9 cellular contexts compared by ENCODE assay signal in the genomic region with DNA sequence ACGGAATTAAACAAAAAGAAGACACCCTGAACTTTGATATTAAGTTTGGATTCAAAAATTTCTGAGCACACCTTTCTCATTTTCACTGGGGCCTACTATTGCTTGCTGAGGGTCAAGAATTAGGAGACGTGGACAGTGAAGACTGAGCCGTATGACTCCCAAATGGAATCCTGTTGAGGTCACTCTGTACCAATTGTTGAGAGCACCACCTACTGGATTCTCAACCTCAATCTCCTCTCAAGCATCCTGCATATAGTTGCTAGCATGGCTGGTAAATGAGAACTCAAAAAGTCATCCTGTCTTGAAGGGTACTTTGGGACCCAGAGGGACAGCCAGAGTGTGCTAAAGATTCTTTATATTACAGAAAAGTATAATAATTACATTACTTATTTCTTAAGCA. TPM values are rescaled to one million over a fixed set of nuclear protein-coding genes. Genes with fewer than 3 reads are reported as not detected.
DNase-seq lines count a peak whose midpoint lies in the region; ATAC-seq and TF ChIP-seq lines count a peak whose summit lies in the region.
"Had no signal": no experiment of that assay in that cellular context is flagged by ENCODE, and none has a peak within 500 bp of the region (broad histone marks: within the 10 kb centered on the region; RNA-seq: fewer than 3 reads in every experiment).

No MANE protein-coding gene starts in this region.

- CTCF ChIA-PET in WTC11 (lab: Charles Lee), result interaction anchor here (0.6 to 1.8 kb wide), 3 partner anchors 16 to 166 kb away, joined by 3 to 14 read pairs (median 5); no protein-coding TSS in a partner anchor

- H3K4me1 ChIP-seq in iPS DF 6.9 (ENCODE audit: control insufficient read depth, insufficient read depth, low read length), result no peaks in the 10 kb centered on the region

- TF ChIP-seq CTCF in WTC11 (IDR thresholded peaks at IDR 0.05), result no peak

- no CpG with 5 or more reads among the region's 3 CpGs for WGBS in iPS DF 6.9 (ENCODE audit: insufficient coverage, insufficient read length)

- no peaks in the 10 kb centered on the region for H3K27me3 ChIP-seq in H7 (ENCODE audit: control insufficient read depth, insufficient read depth, low read length)
- no peaks in the 10 kb centered on the region for H3K27me3 ChIP-seq in iPS DF 6.9 (ENCODE audit: control insufficient read depth, insufficient read depth, low read length)

- ATAC-seq in WTC11, result peak; percentile 99

- H3K27ac Mint-ChIP-seq in WTC11, result no peak overlapping the region

- H3K9me3 Mint-ChIP-seq in WTC11, result peaks cover 19% of the 10 kb centered on the region

- H3K27ac ChIP-seq in iPS DF 6.9 (ENCODE audit: low read length), result no peak overlapping the region

- no peak overlapping the region for H3K4me3 Mint-ChIP-seq in WTC11

- in situ Hi-C loops in ACHN (cut with HindIII; ENCODE audit: low pct_ligation_motif_present, low pct_unique_long_range_greater_than_20kb, low sequenced_read_pairs), result no loop called here

- no peak overlapping the region for H3K4me3 ChIP-seq in H7 (ENCODE audit: insufficient read depth, low read depth, low read length)
- H3K4me3 ChIP-seq in iPS DF 6.9 (ENCODE audit: low read length), result no peak overlapping the region

- H3K36me3 Mint-ChIP-seq in WTC11, result no peaks in the 10 kb centered on the region; the same call in 1 of the 2 replicates

- H3K4me1 Mint-ChIP-seq in WTC11, result no peaks in the 10 kb centered on the region

- POLR2A ChIA-PET in WTC11 (lab: Charles Lee), result no interaction called here

- H3K9me3 ChIP-seq in iPS DF 6.9 (ENCODE audit: control insufficient read depth, insufficient read depth, low read length), result no peaks in the 10 kb centered on the region

- DNase-seq in ACHN (peak; percentile 51), H7 (peak; percentile 68), WTC11 (ENCODE audit: low spot score) (no peak), iPS DF 6.9 (ENCODE audit: low read depth, low spot score) (peak; percentile 31), NCI-H2081 treated with DMSO at 0.1 percent for 48 hours (lab: John Stamatoyannopoulos, UW) (no peak), NCI-H146 treated with DMSO at 0.1 percent for 48 hours (lab: John Stamatoyannopoulos, UW; ENCODE audit: unreplicated experiment) (no peak)
- DNase-seq in activated CD4-positive, alpha-beta T cell treated with anti-CD3 and anti-CD28 coated beads, Interleukin-2, amount 50 U/mL, for 48 hours, result no peak
- no peak for DNase-seq in stimulated activated CD8-positive, alpha-beta memory T cell treated with anti-CD3 and anti-CD28 coated beads, Interleukin-4, amount 100 ng/mL, for 48 hours
- DNase-seq: NCI-H526 treated with DMSO at 0.1 percent for 48 hours had no signal

- H3K36me3 ChIP-seq in H7 (replicated peaks; ENCODE audit: control insufficient read depth, insufficient read depth, low read length), result no peaks in the 10 kb centered on the region
- H3K36me3 ChIP-seq in iPS DF 6.9 (ENCODE audit: control insufficient read depth, insufficient read depth, low read length), result no peaks in the 10 kb centered on the region

- no peaks in the 10 kb centered on the region; the same call in none of the 2 replicates for H3K27me3 Mint-ChIP-seq in WTC11 (ENCODE audit: low read depth)

TF ChIP-seq in WTC11, 78 proteins besides CTCF, POLR2A, EP300 and RAD21 (continues in another document):
- TF ChIP-seq, protein P1, sequence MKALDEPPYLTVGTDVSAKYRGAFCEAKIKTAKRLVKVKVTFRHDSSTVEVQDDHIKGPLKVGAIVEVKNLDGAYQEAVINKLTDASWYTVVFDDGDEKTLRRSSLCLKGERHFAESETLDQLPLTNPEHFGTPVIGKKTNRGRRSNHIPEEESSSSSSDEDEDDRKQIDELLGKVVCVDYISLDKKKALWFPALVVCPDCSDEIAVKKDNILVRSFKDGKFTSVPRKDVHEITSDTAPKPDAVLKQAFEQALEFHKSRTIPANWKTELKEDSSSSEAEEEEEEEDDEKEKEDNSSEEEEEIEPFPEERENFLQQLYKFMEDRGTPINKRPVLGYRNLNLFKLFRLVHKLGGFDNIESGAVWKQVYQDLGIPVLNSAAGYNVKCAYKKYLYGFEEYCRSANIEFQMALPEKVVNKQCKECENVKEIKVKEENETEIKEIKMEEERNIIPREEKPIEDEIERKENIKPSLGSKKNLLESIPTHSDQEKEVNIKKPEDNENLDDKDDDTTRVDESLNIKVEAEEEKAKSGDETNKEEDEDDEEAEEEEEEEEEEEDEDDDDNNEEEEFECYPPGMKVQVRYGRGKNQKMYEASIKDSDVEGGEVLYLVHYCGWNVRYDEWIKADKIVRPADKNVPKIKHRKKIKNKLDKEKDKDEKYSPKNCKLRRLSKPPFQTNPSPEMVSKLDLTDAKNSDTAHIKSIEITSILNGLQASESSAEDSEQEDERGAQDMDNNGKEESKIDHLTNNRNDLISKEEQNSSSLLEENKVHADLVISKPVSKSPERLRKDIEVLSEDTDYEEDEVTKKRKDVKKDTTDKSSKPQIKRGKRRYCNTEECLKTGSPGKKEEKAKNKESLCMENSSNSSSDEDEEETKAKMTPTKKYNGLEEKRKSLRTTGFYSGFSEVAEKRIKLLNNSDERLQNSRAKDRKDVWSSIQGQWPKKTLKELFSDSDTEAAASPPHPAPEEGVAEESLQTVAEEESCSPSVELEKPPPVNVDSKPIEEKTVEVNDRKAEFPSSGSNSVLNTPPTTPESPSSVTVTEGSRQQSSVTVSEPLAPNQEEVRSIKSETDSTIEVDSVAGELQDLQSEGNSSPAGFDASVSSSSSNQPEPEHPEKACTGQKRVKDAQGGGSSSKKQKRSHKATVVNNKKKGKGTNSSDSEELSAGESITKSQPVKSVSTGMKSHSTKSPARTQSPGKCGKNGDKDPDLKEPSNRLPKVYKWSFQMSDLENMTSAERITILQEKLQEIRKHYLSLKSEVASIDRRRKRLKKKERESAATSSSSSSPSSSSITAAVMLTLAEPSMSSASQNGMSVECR (CRISPR knock-in tag; IDR thresholded peaks at IDR 0.05; ENCODE audit: borderline replicate concordance), result no peak
- TF ChIP-seq, protein P2, sequence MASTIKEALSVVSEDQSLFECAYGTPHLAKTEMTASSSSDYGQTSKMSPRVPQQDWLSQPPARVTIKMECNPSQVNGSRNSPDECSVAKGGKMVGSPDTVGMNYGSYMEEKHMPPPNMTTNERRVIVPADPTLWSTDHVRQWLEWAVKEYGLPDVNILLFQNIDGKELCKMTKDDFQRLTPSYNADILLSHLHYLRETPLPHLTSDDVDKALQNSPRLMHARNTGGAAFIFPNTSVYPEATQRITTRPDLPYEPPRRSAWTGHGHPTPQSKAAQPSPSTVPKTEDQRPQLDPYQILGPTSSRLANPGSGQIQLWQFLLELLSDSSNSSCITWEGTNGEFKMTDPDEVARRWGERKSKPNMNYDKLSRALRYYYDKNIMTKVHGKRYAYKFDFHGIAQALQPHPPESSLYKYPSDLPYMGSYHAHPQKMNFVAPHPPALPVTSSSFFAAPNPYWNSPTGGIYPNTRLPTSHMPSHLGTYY (CRISPR knock-in tag; IDR thresholded peaks at IDR 0.05), result no peak
- no peak for TF ChIP-seq CBFB (CRISPR knock-in tag; IDR thresholded peaks at IDR 0.05; ENCODE audit: low read depth)
- TF ChIP-seq, protein P3, sequence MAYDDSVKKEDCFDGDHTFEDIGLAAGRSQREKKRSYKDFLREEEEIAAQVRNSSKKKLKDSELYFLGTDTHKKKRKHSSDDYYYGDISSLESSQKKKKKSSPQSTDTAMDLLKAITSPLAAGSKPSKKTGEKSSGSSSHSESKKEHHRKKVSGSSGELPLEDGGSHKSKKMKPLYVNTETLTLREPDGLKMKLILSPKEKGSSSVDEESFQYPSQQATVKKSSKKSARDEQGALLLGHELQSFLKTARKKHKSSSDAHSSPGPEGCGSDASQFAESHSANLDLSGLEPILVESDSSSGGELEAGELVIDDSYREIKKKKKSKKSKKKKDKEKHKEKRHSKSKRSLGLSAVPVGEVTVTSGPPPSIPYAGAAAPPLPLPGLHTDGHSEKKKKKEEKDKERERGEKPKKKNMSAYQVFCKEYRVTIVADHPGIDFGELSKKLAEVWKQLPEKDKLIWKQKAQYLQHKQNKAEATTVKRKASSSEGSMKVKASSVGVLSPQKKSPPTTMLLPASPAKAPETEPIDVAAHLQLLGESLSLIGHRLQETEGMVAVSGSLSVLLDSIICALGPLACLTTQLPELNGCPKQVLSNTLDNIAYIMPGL (CRISPR knock-in tag; IDR thresholded peaks at IDR 0.05), result no peak
- no peak for TF ChIP-seq SMAD4 (CRISPR knock-in tag; IDR thresholded peaks at IDR 0.05)
- TF ChIP-seq, protein P4, sequence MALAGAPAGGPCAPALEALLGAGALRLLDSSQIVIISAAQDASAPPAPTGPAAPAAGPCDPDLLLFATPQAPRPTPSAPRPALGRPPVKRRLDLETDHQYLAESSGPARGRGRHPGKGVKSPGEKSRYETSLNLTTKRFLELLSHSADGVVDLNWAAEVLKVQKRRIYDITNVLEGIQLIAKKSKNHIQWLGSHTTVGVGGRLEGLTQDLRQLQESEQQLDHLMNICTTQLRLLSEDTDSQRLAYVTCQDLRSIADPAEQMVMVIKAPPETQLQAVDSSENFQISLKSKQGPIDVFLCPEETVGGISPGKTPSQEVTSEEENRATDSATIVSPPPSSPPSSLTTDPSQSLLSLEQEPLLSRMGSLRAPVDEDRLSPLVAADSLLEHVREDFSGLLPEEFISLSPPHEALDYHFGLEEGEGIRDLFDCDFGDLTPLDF (CRISPR knock-in tag; IDR thresholded peaks at IDR 0.05), result no peak
- TF ChIP-seq ZNF423 (CRISPR knock-in tag; IDR thresholded peaks at IDR 0.05), result no peak
- no peak for TF ChIP-seq ZNF671 (CRISPR knock-in tag; IDR thresholded peaks at IDR 0.05)
- TF ChIP-seq TCF7 (CRISPR knock-in tag; IDR thresholded peaks at IDR 0.05; ENCODE audit: low read depth), result no peak
- no peak for TF ChIP-seq NR1H2 (CRISPR knock-in tag; IDR thresholded peaks at IDR 0.05)
- no peak for TF ChIP-seq MYBL2 (CRISPR knock-in tag; IDR thresholded peaks at IDR 0.05)

RNA-seq across cellular contexts. Expression of a gene that starts 20.2 kb away (rescaled TPM):
- 15.3 and 29.9 TPM in 2 replicates for total RNA-seq in H7 (2014; rRNA removed; shearing (Covaris generic))
- total RNA-seq in WTC11 (2021), result 27.5 to 36.1 TPM (median 34.5 TPM) in 3 replicates

Comparison
In these comparisons a context has a peak if more than half of its experiments do, and no peak if none do; other contexts are left out.
1. DNase-seq: peak in ACHN (single experiment), H7 (single experiment) and iPS DF 6.9 (single experiment); none in WTC11 (single experiment), activated CD4-positive, alpha-beta T cell treated with anti-CD3 and anti-CD28 coated beads, Interleukin-2, amount 50 U/mL, for 48 hours (0 of 2), NCI-H2081 treated with DMSO at 0.1 percent for 48 hours (single experiment), NCI-H146 treated with DMSO at 0.1 percent for 48 hours (single experiment) and stimulated activated CD8-positive, alpha-beta memory T cell treated with anti-CD3 and anti-CD28 coated beads, Interleukin-4, amount 100 ng/mL, for 48 hours (single experiment).